9 cellular contexts compared by ENCODE assay signal in the genomic region with DNA sequence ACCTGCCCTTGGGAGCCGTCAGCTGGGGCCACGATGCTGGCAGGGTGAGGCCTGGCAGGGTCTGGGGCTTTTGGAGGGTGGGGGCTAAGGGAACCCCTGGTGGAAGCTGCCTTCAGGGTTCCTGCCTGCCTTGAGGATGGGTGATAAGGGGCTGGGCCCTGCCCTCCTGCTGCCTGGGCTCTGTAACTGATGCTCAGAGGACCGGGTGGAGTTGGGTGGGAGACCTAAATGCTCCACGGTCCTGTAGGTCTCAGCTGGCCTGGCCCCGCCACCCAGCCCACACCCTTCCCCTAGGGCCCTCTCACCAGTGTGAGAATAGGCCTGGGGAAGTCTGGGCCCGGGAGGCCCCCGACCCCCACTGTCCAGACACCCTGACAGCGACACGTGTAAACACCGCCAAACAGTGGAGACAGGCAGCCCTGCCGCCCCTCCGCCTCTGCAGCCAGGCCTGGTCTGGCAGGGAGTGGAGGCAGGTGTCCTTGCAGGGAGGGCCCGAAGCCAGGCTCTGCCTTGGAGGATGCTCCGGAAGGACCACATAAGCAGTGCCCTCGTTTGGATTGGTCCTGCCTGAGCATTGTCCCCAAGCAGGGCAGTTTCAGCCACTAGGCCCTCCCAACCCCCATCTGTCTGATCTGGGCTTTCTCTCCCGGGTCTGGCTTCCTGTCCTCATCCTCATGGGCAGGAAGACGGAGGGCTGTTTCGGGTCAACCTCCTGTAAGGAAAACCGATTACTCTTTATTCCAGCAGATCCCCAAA. TPM values are rescaled to one million over a fixed set of nuclear protein-coding genes. Genes with fewer than 3 reads are reported as not detected.
DNase-seq lines count a peak whose midpoint lies in the region; ATAC-seq and TF ChIP-seq lines count a peak whose summit lies in the region.
"Had no signal": no experiment of that assay in that cellular context is flagged by ENCODE, and none has a peak within 500 bp of the region (broad histone marks: within the 10 kb centered on the region; RNA-seq: fewer than 3 reads in every experiment).

No MANE protein-coding gene starts in this region.

- no peaks in the 10 kb centered on the region for H3K36me3 Mint-ChIP-seq in activated T-cell treated with anti-CD3 and anti-CD28 coated beads, Interleukin-2, amount 50 U/mL, for 24 hours (ENCODE audit: low read depth)

- H3K4me1 Mint-ChIP-seq in activated T-cell treated with anti-CD3 and anti-CD28 coated beads, Interleukin-2, amount 50 U/mL, for 24 hours (ENCODE audit: low read depth), result peaks cover 7% of the 10 kb centered on the region

- H3K9ac ChIP-seq in mucosa of rectum (ENCODE audit: low read depth in 1 of 2, low read length in 2 of 2), result peak overlapping the region in 1 of 2 donors; percentile 93

- TF ChIP-seq CTCF in coronary artery (IDR thresholded peaks at IDR 0.05) (no peak), uterus (IDR thresholded peaks at IDR 0.05) (no peak)

- peaks cover 38 to 44% of the 10 kb centered on the region in 2 donors for H3K4me1 ChIP-seq in mucosa of rectum (ENCODE audit: control insufficient read depth in 2 of 2, insufficient read depth in 2 of 2, low read length in 2 of 2)
- peaks cover 5 to 31% of the 10 kb centered on the region in 2 donors for H3K4me1 ChIP-seq in uterus

- H3K9me3 Mint-ChIP-seq in activated T-cell treated with anti-CD3 and anti-CD28 coated beads, Interleukin-2, amount 50 U/mL, for 24 hours, result no peaks in the 10 kb centered on the region

- H3K36me3 ChIP-seq in mucosa of rectum (ENCODE audit: control insufficient read depth in 2 of 2, insufficient read depth in 2 of 2, low read length in 2 of 2), result no peaks in the 10 kb centered on the region
- H3K36me3 ChIP-seq in uterus, result no peaks in the 10 kb centered on the region

- H3K4me3 ChIP-seq in coronary artery (peak overlapping the region; percentile 93), mucosa of rectum (ENCODE audit: low read length in 2 of 2) (no peak overlapping the region), uterus (no peak overlapping the region)

- no peaks in the 10 kb centered on the region for H3K27me3 ChIP-seq in mucosa of rectum (ENCODE audit: control insufficient read depth in 2 of 2, insufficient read depth in 2 of 2, low read length in 2 of 2)
- no peaks in the 10 kb centered on the region for H3K27me3 ChIP-seq in uterus

- peak; percentile 63 for DNase-seq in Right ventricle myocardium inferior (ENCODE audit: missing footprints)
- no peak for DNase-seq in left ventricle myocardium superior
- DNase-seq in coronary artery (ENCODE audit: low spot score), result no peak
- DNase-seq in uterus, result peak in 1 of 2 donors; percentile 37
- DNase-seq in NCI-H2029 treated with DMSO at 0.1 percent for 48 hours (lab: John Stamatoyannopoulos, UW), result no peak
- DNase-seq in GDM1 (lab: John Stamatoyannopoulos, UW), result no peak
- no peak for DNase-seq in activated T-cell treated with anti-CD3 and anti-CD28 coated beads, Interleukin-2, amount 50 U/mL, for 24 hours
- DNase-seq: activated effector memory CD4-positive, alpha-beta T cell treated with anti-CD3 and anti-CD28 coated beads, Interleukin-2, amount 50 U/mL, for 16 hours had no signal

- no peak for TF ChIP-seq POLR2A in uterus (IDR thresholded peaks at IDR 0.05)

- H3K27me3 Mint-ChIP-seq in activated T-cell treated with anti-CD3 and anti-CD28 coated beads, Interleukin-2, amount 50 U/mL, for 24 hours, result peaks cover 78% of the 10 kb centered on the region

- H3K27ac ChIP-seq in coronary artery (peak overlapping the region; percentile 83 to 98), mucosa of rectum (ENCODE audit: low read depth in 2 of 2, low read length in 2 of 2) (peak overlapping the region; percentile 88 to 91), uterus (peak overlapping the region; percentile 90 to 99)

- intact Hi-C loops in Right ventricle myocardium inferior (cut with DNase I) (loop anchor here (5.0 kb wide), 1 partner anchor 81 kb away; no protein-coding TSS in a partner anchor), left ventricle myocardium superior (cut with micrococcal nuclease) (no loop called here), uterus (cut with DNase I; ENCODE audit: low total_unique reads) (loop anchor here (5.0 kb wide), 1 partner anchor 94 kb away; no protein-coding TSS in a partner anchor)

- ATAC-seq in Right ventricle myocardium inferior, result no peak
- no peak for ATAC-seq in left ventricle myocardium superior

- no peaks in the 10 kb centered on the region for H3K9me3 ChIP-seq in mucosa of rectum (ENCODE audit: control insufficient read depth in 2 of 2, low read length in 2 of 2)
- no peaks in the 10 kb centered on the region for H3K9me3 ChIP-seq in uterus

- no peak overlapping the region for H3K27ac Mint-ChIP-seq in activated T-cell treated with anti-CD3 and anti-CD28 coated beads, Interleukin-2, amount 50 U/mL, for 24 hours

- H3K4me3 Mint-ChIP-seq in activated T-cell treated with anti-CD3 and anti-CD28 coated beads, Interleukin-2, amount 50 U/mL, for 24 hours, result no peak overlapping the region

RNA-seq across cellular contexts. Expression of a gene that starts 6.5 kb away (rescaled TPM):
- 9.9 TPM for total RNA-seq in Right ventricle myocardium inferior
- 8.6 TPM for total RNA-seq in left ventricle myocardium superior
- 10 to 100 TPM in 2 of 4 donors, 1 to 10 TPM in 2; 1.5 to 34.1 (median 8.5) TPM for total RNA-seq in uterus
